ENCODE assay signal across 16 cellular contexts in genomic region chr17:55067697-55068439, GRCh38.
DNase-seq lines count a peak whose midpoint lies in the region; ATAC-seq, FAIRE-seq and TF ChIP-seq lines count a peak whose summit lies in the region.
"Had no signal": no experiment of that assay in that cellular context is flagged by ENCODE, and none has a peak within 500 bp of the region (broad histone marks: within the 10 kb centered on the region; RNA-seq: fewer than 3 reads in every experiment).

No MANE protein-coding gene starts in this region.

- H3K4me2 ChIP-seq in A549: no peak overlapping the region
- H3K4me2 ChIP-seq in fibroblast of lung (ENCODE audit: extremely low read depth, insufficient read depth, low read length): no peak overlapping the region

- no peaks in the 10 kb centered on the region for H4K20me1 ChIP-seq in fibroblast of lung (ENCODE audit: control insufficient read depth, extremely low read depth, insufficient read depth, low read length)

- H3K27ac ChIP-seq in A549 (no peak overlapping the region), fibroblast of lung (ENCODE audit: insufficient read depth, low read length) (no peak overlapping the region)
- H3K27ac ChIP-seq: uterus had no signal

- H3K9me3 ChIP-seq in A549: no peaks in the 10 kb centered on the region
- no peaks in the 10 kb centered on the region for H3K9me3 ChIP-seq in fibroblast of lung (ENCODE audit: control insufficient read depth, insufficient read depth, low read depth, low read length)
- H3K9me3 ChIP-seq: uterus had no signal

- no peak for TF ChIP-seq CTCF in A549 (IDR thresholded peaks at IDR 0.05)
- no peak for TF ChIP-seq CTCF in fibroblast of lung (conservative IDR thresholded peaks at IDR 0.05 in 1 of 2, IDR thresholded peaks at IDR 0.05 in 1 of 2; ENCODE audit: low read depth in 1 of 2, low read length in 2 of 2)
- no peak for TF ChIP-seq CTCF in type B pancreatic cell (conservative IDR thresholded peaks at IDR 0.05)

- H3K27me3 ChIP-seq in fibroblast of lung (ENCODE audit: control insufficient read depth, insufficient read depth, low read length): no peaks in the 10 kb centered on the region
- H3K27me3 ChIP-seq: uterus had no signal

- no peak overlapping the region for H3K4me3 Mint-ChIP-seq in type B pancreatic cell

- H3K4me3 ChIP-seq in A549: no peak overlapping the region
- no peak overlapping the region for H3K4me3 ChIP-seq in fibroblast of lung (replicated peaks in 1 of 4; ENCODE audit: control extremely low read depth in 1 of 4, insufficient read depth in 1 of 4, low read depth in 3 of 4, low read length in 4 of 4)
- H3K4me3 ChIP-seq: uterus had no signal

- H3K27me3 Mint-ChIP-seq in type B pancreatic cell: no peaks in the 10 kb centered on the region

- WGBS in A549 (ENCODE audit: missing lambda C conversion rate): 58% methylated on average over 1 of the region's 1 CpG

- TF ChIP-seq POLR2A in A549 (IDR thresholded peaks at IDR 0.05; ENCODE audit: low read length): no peak

- peaks cover 15% of the 10 kb centered on the region for H3K4me1 Mint-ChIP-seq in type B pancreatic cell (ENCODE audit: unreplicated experiment)

- ATAC-seq in A549 (no peak), HG03025 (IDR thresholded peaks at IDR 0.05; ENCODE audit: low FRiP score, unreplicated experiment) (no peak)
- ATAC-seq: Right ventricle myocardium inferior had no signal

- peak; percentile 43 for FAIRE-seq in A549 (lab: Jason Lieb, UNC)
- FAIRE-seq: frontal cortex, GM12891 had no signal

- POLR2A ChIA-PET in A549 (lab: Yijun Ruan, JAX): no interaction called here

- no peak overlapping the region for H3K9ac ChIP-seq in fibroblast of lung (ENCODE audit: insufficient read depth, low read length)

- H2AFZ ChIP-seq in fibroblast of lung (ENCODE audit: low read length): no peak overlapping the region

- CTCF ChIA-PET in A549 (lab: Yijun Ruan, JAX): no interaction called here

- H3K36me3 ChIP-seq in fibroblast of lung (ENCODE audit: control insufficient read depth, insufficient read depth, low read length): no peaks in the 10 kb centered on the region
- H3K36me3 ChIP-seq: uterus had no signal

- no peak for TF ChIP-seq EP300 in A549 (IDR thresholded peaks at IDR 0.05)

- no peaks in the 10 kb centered on the region for H3K79me2 ChIP-seq in fibroblast of lung (ENCODE audit: control insufficient read depth, insufficient read depth, low read length)

- no peak for TF ChIP-seq RAD21 in A549 (conservative IDR thresholded peaks at IDR 0.05 in 1 of 2, IDR thresholded peaks at IDR 0.05 in 1 of 2)

- H3K27ac Mint-ChIP-seq in type B pancreatic cell: no peak overlapping the region

- DNase-seq in A549 (ENCODE audit: low read depth in 1 of 2, low spot score in 1 of 2) (no peak), HCEC 1CT (peak; percentile 44), RPMI7951 (ENCODE audit: low read depth) (peak; percentile 15), fibroblast of lung (ENCODE audit: low read depth in 2 of 2) (peak; percentile 17 to 51), type B pancreatic cell (ENCODE audit: extremely low spot score, unreplicated experiment) (no peak), SHP77 treated with DMSO at 0.1 percent for 48 hours (lab: John Stamatoyannopoulos, UW) (no peak), NCI-H146 treated with DMSO at 0.1 percent for 48 hours (lab: John Stamatoyannopoulos, UW; ENCODE audit: unreplicated experiment) (no peak)
- DNase-seq: AML-193, cortex of kidney, DMS79 treated with DMSO at 0.1 percent for 48 hours, NCI-H345, uterus had no signal

- H3K4me1 ChIP-seq in A549: peaks cover 6% of the 10 kb centered on the region; the same call in 2 of the 3 replicates
- H3K4me1 ChIP-seq in fibroblast of lung (ENCODE audit: control insufficient read depth, extremely low read depth, insufficient read depth, low read length): no peaks in the 10 kb centered on the region
- H3K4me1 ChIP-seq: uterus had no signal

- H3K36me3 Mint-ChIP-seq in type B pancreatic cell: no peaks in the 10 kb centered on the region

- H3K9me3 Mint-ChIP-seq in type B pancreatic cell: no peaks in the 10 kb centered on the region

TF ChIP-seq in A549, 52 proteins besides CTCF, POLR2A, EP300 and RAD21:
- TF ChIP-seq ZC3H11A (IDR thresholded peaks at IDR 0.05) (no peak), JUN (IDR thresholded peaks at IDR 0.05) (no peak), KDM5A (IDR thresholded peaks at IDR 0.05) (no peak), EHF (CRISPR knock-in tag; IDR thresholded peaks at IDR 0.05) (no peak), MAZ (IDR thresholded peaks at IDR 0.05; ENCODE audit: borderline replicate concordance, low read depth, low read length) (no peak), ZSCAN20 (CRISPR knock-in tag; IDR thresholded peaks at IDR 0.05) (no peak), FOXS1 (CRISPR knock-in tag; IDR thresholded peaks at IDR 0.05) (no peak), MAX (IDR thresholded peaks at IDR 0.05) (no peak), MYC (IDR thresholded peaks at IDR 0.05; ENCODE audit: borderline replicate concordance, low read length) (no peak), NR3C1 (IDR thresholded peaks at IDR 0.05) (no peak), JUNB (IDR thresholded peaks at IDR 0.05) (no peak), FOSL2 (IDR thresholded peaks at IDR 0.05) (no peak), FOSL2 (CRISPR knock-in tag; IDR thresholded peaks at IDR 0.05) (no peak), USF2 (IDR thresholded peaks at IDR 0.05) (no peak), KDM1A (IDR thresholded peaks at IDR 0.05; ENCODE audit: low read depth) (no peak)

Comparison
In these comparisons a context has a peak if more than half of its experiments do, and no peak if none do; other contexts are left out.
1. DNase-seq: peak in HCEC 1CT (single experiment), RPMI7951 (single experiment) and fibroblast of lung (2 of 2); none in A549 (0 of 2), type B pancreatic cell (single experiment), SHP77 treated with DMSO at 0.1 percent for 48 hours (single experiment) and NCI-H146 treated with DMSO at 0.1 percent for 48 hours (single experiment).